10 cellular contexts compared by ENCODE assay signal in genomic region chr4:100017627-100018310, GRCh38.
A peak's percentile ranks its signal among the peaks of the same experiment; 100 is the strongest.
DNase-seq lines count a peak whose midpoint lies in the region; ATAC-seq and TF ChIP-seq lines count a peak whose summit lies in the region.
"Had no signal": no experiment of that assay in that cellular context is flagged by ENCODE, and none has a peak within 500 bp of the region (broad histone marks: within the 10 kb centered on the region; RNA-seq: fewer than 3 reads in every experiment).

No MANE protein-coding gene starts in this region.

- WGBS in tibial nerve, 2 donors, result 83 to 86% methylated on average over 3 of the region's 3 CpGs

- no peaks in the 10 kb centered on the region for H3K27me3 ChIP-seq in kidney epithelial cell (ENCODE audit: control insufficient read depth, insufficient read depth, low read length)
- H3K27me3 ChIP-seq in tibial nerve, result no peaks in the 10 kb centered on the region
- no peaks in the 10 kb centered on the region for H3K27me3 ChIP-seq in Peyer's patch

- TF ChIP-seq POLR2A in tibial nerve (IDR thresholded peaks at IDR 0.05) (no peak), Peyer's patch (IDR thresholded peaks at IDR 0.05) (no peak)

- ATAC-seq in GM18867 (IDR thresholded peaks at IDR 0.05; ENCODE audit: unreplicated experiment), result peak; percentile 80
- ATAC-seq in HG02588 (IDR thresholded peaks at IDR 0.05; ENCODE audit: unreplicated experiment), result peak; percentile 79
- peak; percentile 88 for ATAC-seq in HG03469 (IDR thresholded peaks at IDR 0.05; ENCODE audit: unreplicated experiment)
- no peak for ATAC-seq in GM21576 (IDR thresholded peaks at IDR 0.05; ENCODE audit: unreplicated experiment)

- no peaks in the 10 kb centered on the region for H3K4me1 ChIP-seq in tibial nerve
- H3K4me1 ChIP-seq in Peyer's patch, result no peaks in the 10 kb centered on the region

- H3K4me3 ChIP-seq in kidney epithelial cell (ENCODE audit: low read depth, low read length), result no peak overlapping the region
- H3K4me3 ChIP-seq in tibial nerve, result no peak overlapping the region
- H3K4me3 ChIP-seq in Peyer's patch, result no peak overlapping the region

- TF ChIP-seq CTCF in kidney epithelial cell (IDR thresholded peaks at IDR 0.05; ENCODE audit: insufficient read depth, low read length, poor library complexity, severe bottlenecking) (no peak), tibial nerve (IDR thresholded peaks at IDR 0.05) (no peak), Peyer's patch (IDR thresholded peaks at IDR 0.05) (no peak)

- H3K27ac ChIP-seq in tibial nerve (no peak overlapping the region), Peyer's patch (no peak overlapping the region)

- peak; percentile 5 for DNase-seq in kidney epithelial cell (ENCODE audit: low read depth)
- DNase-seq in tibial nerve (ENCODE audit: low spot score in 2 of 2), result no peak
- no peak for DNase-seq in Peyer's patch
- DNase-seq: activated gamma-delta T cell treated with Interleukin-2 at 50 U/mL for 16 hours, NCI-H2029 treated with DMSO at 0.1 percent for 48 hours, RPMI8226 had no signal

- TF ChIP-seq EP300 in tibial nerve (IDR thresholded peaks at IDR 0.05), result no peak

- H3K9me3 ChIP-seq in tibial nerve (no peaks in the 10 kb centered on the region), Peyer's patch (no peaks in the 10 kb centered on the region)

- H3K36me3 ChIP-seq in kidney epithelial cell (ENCODE audit: control insufficient read depth, insufficient read depth, low read length) (no peaks in the 10 kb centered on the region), tibial nerve (no peaks in the 10 kb centered on the region), Peyer's patch (no peaks in the 10 kb centered on the region)
